8 cellular contexts compared by ENCODE assay signal in genomic region chr5:138752951-138753793, GRCh38. TPM values are rescaled to one million over a fixed set of nuclear protein-coding genes. Genes with fewer than 3 reads are reported as not detected.
DNase-seq lines count a peak whose midpoint lies in the region; TF ChIP-seq lines count a peak whose summit lies in the region.

TSS of gene CTNNA1 (plus strand) at chr5:138753425. CDS start at chr5:138781925, 28,500 bp downstream.

- H3K27me3 Mint-ChIP-seq in neural crest cell (ENCODE audit: low read depth): no peaks in the 10 kb centered on the region

- H3K9me3 Mint-ChIP-seq in neural crest cell: peaks cover 11% of the 10 kb centered on the region

- H3K27me3 ChIP-seq in ACC112 (ENCODE audit: insufficient read depth, low read length) (no peaks in the 10 kb centered on the region), stomach (no peaks in the 10 kb centered on the region)

- H2AFZ ChIP-seq in ACC112 (ENCODE audit: low read length, unreplicated experiment): peak within 1 kb of the TSS; percentile 84

- DNase-seq in HK-2 (ENCODE audit: unreplicated experiment): peak; percentile 85
- DNase-seq in RPMI8226: peak; percentile 88
- DNase-seq in activated effector memory CD4-positive, alpha-beta T cell treated with anti-CD3 and anti-CD28 coated beads, Interleukin-2, amount 50 U/mL, for 16 hours: peak; percentile 85
- DNase-seq in fibroblast of villous mesenchyme (ENCODE audit: low read depth): peak; percentile 69
- peak; percentile 62 for DNase-seq in neural crest cell (ENCODE audit: low read depth, low spot score)
- DNase-seq in stomach: peak; percentile 82

- no peak for TF ChIP-seq EP300 in stomach (IDR thresholded peaks at IDR 0.05)

- H3K36me3 ChIP-seq in ACC112 (ENCODE audit: insufficient read depth, low read length): no peaks in the 10 kb centered on the region; the same call in 1 of the 2 replicates
- H3K36me3 ChIP-seq in stomach: peaks cover 3 to 13% (median 5%) of the 10 kb centered on the region in 4 donors

- no peaks in the 10 kb centered on the region for H3K9me3 ChIP-seq in stomach

- peaks cover 18% of the 10 kb centered on the region for H3K4me1 ChIP-seq in ACC112 (ENCODE audit: control insufficient read depth, insufficient read depth, low read length, unreplicated experiment)
- peaks cover 27 to 52% (median 41%) of the 10 kb centered on the region in 4 donors for H3K4me1 ChIP-seq in stomach

- TF ChIP-seq POLR2A in GM18951 (IDR thresholded peaks at IDR 0.05; ENCODE audit: extremely low read depth, insufficient read depth, insufficient read length) (peak; percentile 72), stomach (IDR thresholded peaks at IDR 0.05) (peak in 1 of 4 donors; percentile 24)

- intact Hi-C loops in stomach (cut with DNase I; ENCODE audit: low total_unique reads): no loop called here

- TF ChIP-seq CTCF in fibroblast of villous mesenchyme (IDR thresholded peaks at IDR 0.05; ENCODE audit: insufficient read depth, low read depth, low read length) (no peak), neural crest cell (conservative IDR thresholded peaks at IDR 0.05) (no peak), stomach (IDR thresholded peaks at IDR 0.05) (peak in 1 of 7 experiments; percentile 13)

- peak within 1 kb of the TSS; percentile 89 for H3K4me3 Mint-ChIP-seq in neural crest cell

- H3K36me3 Mint-ChIP-seq in neural crest cell (ENCODE audit: low read depth): peaks cover 29% of the 10 kb centered on the region

- peak within 1 kb of the TSS; percentile 14 for H3K27ac Mint-ChIP-seq in neural crest cell (ENCODE audit: unreplicated experiment)

- in situ Hi-C loops in GM18951 (cut with MboI; ENCODE audit: low sequenced_read_pairs, unreplicated experiment): no loop called here

- H3K27ac ChIP-seq in ACC112 (ENCODE audit: low read depth, low read length) (peak within 1 kb of the TSS; percentile 90), stomach (peak within 1 kb of the TSS; percentile 97 to 100 (median 100))

- 0 to 1% (median 1%) methylated on average over 34 to 100 of the region's 102 CpGs for WGBS in stomach, 5 donors

- peak within 1 kb of the TSS; percentile 94 for H3K4me3 ChIP-seq in ACC112 (ENCODE audit: low read depth, low read length)
- H3K4me3 ChIP-seq in fibroblast of villous mesenchyme (ENCODE audit: low read depth, low read length): peak within 1 kb of the TSS; percentile 89
- peak within 1 kb of the TSS; percentile 80 to 97 (median 92) for H3K4me3 ChIP-seq in stomach

- peaks cover 45% of the 10 kb centered on the region for H3K79me2 ChIP-seq in ACC112 (ENCODE audit: control insufficient read depth, insufficient read depth, low read length, unreplicated experiment)

- H3K4me1 Mint-ChIP-seq in neural crest cell: peaks cover 39% of the 10 kb centered on the region

RNA-seq across cellular contexts. Expression of gene CTNNA1, which starts in this region (rescaled TPM):
- 455 and 461 TPM in 2 replicates for total RNA-seq in fibroblast of villous mesenchyme
- 282 and 292 TPM in 2 replicates for total RNA-seq in neural crest cell
- 100 to 1,000 TPM; 199 to 531 (median 258) TPM for total RNA-seq in stomach
- 100 to 1,000 TPM in 2 of 3 donors, 10 to 100 TPM in 1; 88.7 to 138 (median 103) TPM for polyA plus RNA-seq in stomach

Comparison
In these comparisons a context has a peak if more than half of its experiments do, and no peak if none do; other contexts are left out.
1. Peak in every context shown above with its lines: DNase-seq, H3K4me3 ChIP-seq and H3K27ac ChIP-seq.